Comparison of ENCODE assay signal across 8 cellular contexts in the genomic region with DNA sequence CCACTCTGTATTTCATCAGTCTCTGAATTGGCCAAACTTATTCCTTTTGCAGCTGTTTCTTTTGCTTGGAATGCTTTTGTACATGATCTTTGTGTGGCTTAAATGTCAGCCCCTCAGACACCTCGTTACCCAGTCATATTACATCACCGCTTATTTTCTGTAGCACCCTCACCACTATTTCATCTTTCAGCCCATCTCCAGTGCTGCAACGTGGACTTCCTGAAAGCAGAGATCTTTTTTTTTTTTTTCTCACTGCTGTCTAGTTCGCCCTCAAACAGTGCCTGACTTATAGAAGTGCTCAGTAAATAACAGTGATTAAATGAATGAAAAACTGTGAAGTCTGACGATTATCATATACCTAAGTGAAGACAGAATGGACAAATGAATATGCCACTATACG. TPM values are rescaled to one million over a fixed set of nuclear protein-coding genes. Genes with fewer than 3 reads are reported as not detected.
DNase-seq lines count a peak whose midpoint lies in the region; ATAC-seq and TF ChIP-seq lines count a peak whose summit lies in the region.

No MANE protein-coding gene starts in this region.

- H3K9ac ChIP-seq in NT2/D1 (ENCODE audit: insufficient read length, low read depth), result peak overlapping the region; percentile 93

- H3K9me3 ChIP-seq in DOHH2 (ENCODE audit: control insufficient read depth, insufficient read depth, low read length) (no peaks in the 10 kb centered on the region), NT2/D1 (ENCODE audit: insufficient read depth, low read length) (no peaks in the 10 kb centered on the region), ectodermal cell (ENCODE audit: control insufficient read depth, low read length) (no peaks in the 10 kb centered on the region), neuron (ENCODE audit: low read length) (no peaks in the 10 kb centered on the region)

- peaks cover 48% of the 10 kb centered on the region for H3K79me2 ChIP-seq in DOHH2 (ENCODE audit: control insufficient read depth, low read length)

- peak overlapping the region; percentile 47 for H3K27ac ChIP-seq in DOHH2 (ENCODE audit: low read depth, low read length)
- H3K27ac ChIP-seq in ectodermal cell (ENCODE audit: insufficient read depth, low read depth, low read length, poor library complexity, severe bottlenecking), result no peak overlapping the region

- H3K36me3 ChIP-seq in DOHH2 (ENCODE audit: control insufficient read depth, low read length) (peaks cover 51% of the 10 kb centered on the region), NT2/D1 (ENCODE audit: insufficient read depth, insufficient read length, low read length) (peaks cover 51% of the 10 kb centered on the region), ectodermal cell (ENCODE audit: control insufficient read depth, insufficient read depth, low read length) (no peaks in the 10 kb centered on the region), neuron (ENCODE audit: insufficient read depth, low read length) (peaks cover 21% of the 10 kb centered on the region)

- H3K27me3 ChIP-seq in DOHH2 (ENCODE audit: control insufficient read depth, low read length), result no peaks in the 10 kb centered on the region
- H3K27me3 ChIP-seq in NT2/D1 (ENCODE audit: insufficient read depth, insufficient read length), result no peaks in the 10 kb centered on the region
- H3K27me3 ChIP-seq in ectodermal cell (ENCODE audit: control insufficient read depth, insufficient read depth, low read length, poor library complexity, severe bottlenecking), result no peaks in the 10 kb centered on the region
- H3K27me3 ChIP-seq in neuron (ENCODE audit: insufficient read depth, low read length), result no peaks in the 10 kb centered on the region

- H3K4me2 ChIP-seq in DOHH2 (ENCODE audit: low read length), result peak overlapping the region; percentile 81

- no peak for TF ChIP-seq CTCF in DOHH2 (IDR thresholded peaks at IDR 0.05; ENCODE audit: low read depth, low read length, poor library complexity, severe bottlenecking)

- H3K4me3 ChIP-seq in DOHH2 (ENCODE audit: low read length), result peak overlapping the region; percentile 93
- peak overlapping the region; percentile 73 for H3K4me3 ChIP-seq in NT2/D1 (ENCODE audit: insufficient read length, low read depth)
- H3K4me3 ChIP-seq in ectodermal cell (ENCODE audit: insufficient read depth, low read depth, low read length), result peak overlapping the region; percentile 96
- H3K4me3 ChIP-seq in neuron (ENCODE audit: low read length), result peak overlapping the region; percentile 73

- no peaks in the 10 kb centered on the region for H3K9me2 ChIP-seq in DOHH2 (replicated peaks; ENCODE audit: control insufficient read depth, low read length)

- no peak overlapping the region for H2AFZ ChIP-seq in neuron (ENCODE audit: low read depth, low read length)

- 7 to 18% methylated on average over 5 to 6 of the region's 6 CpGs for WGBS in ectodermal cell, 2 experiments

- H4K20me1 ChIP-seq in DOHH2 (ENCODE audit: control insufficient read depth, insufficient read depth, low read depth, low read length), result no peaks in the 10 kb centered on the region

- no peak for ATAC-seq in GM21619 (IDR thresholded peaks at IDR 0.05; ENCODE audit: unreplicated experiment)

- no peaks in the 10 kb centered on the region for H3F3A ChIP-seq in DOHH2 (ENCODE audit: control insufficient read depth, insufficient read depth)

- H3K4me1 ChIP-seq in DOHH2 (ENCODE audit: control insufficient read depth, low read length), result peaks cover 41% of the 10 kb centered on the region
- peaks cover 2% of the 10 kb centered on the region for H3K4me1 ChIP-seq in NT2/D1 (ENCODE audit: insufficient read depth, insufficient read length)
- peaks cover 18% of the 10 kb centered on the region for H3K4me1 ChIP-seq in ectodermal cell (ENCODE audit: control insufficient read depth, insufficient read depth, low read length)
- H3K4me1 ChIP-seq in neuron (ENCODE audit: insufficient read depth, low read length), result peaks cover 17% of the 10 kb centered on the region

- DNase-seq in NT2/D1 (ENCODE audit: low read depth, low spot score), result no peak
- no peak for DNase-seq in cerebellar nuclear complex (lab: John Stamatoyannopoulos, UW)
- DNase-seq in activated effector memory CD4-positive, alpha-beta T cell treated with anti-CD3 and anti-CD28 coated beads, Interleukin-2, amount 50 U/mL, for 16 hours, result no peak
- no peak for DNase-seq in NCI-H187 treated with DMSO at 0.1 percent for 48 hours (lab: John Stamatoyannopoulos, UW)

RNA-seq across cellular contexts. Expression of gene SRA1, which starts 0.8 kb away (rescaled TPM):
- 35.1 TPM for polyA plus RNA-seq in ectodermal cell (2013, experiment 1 of 4)
- polyA plus RNA-seq in ectodermal cell (2013, experiment 2 of 4), result 35.5 TPM
- 27.0 TPM for polyA plus RNA-seq in ectodermal cell (2013, experiment 3 of 4)
- polyA plus RNA-seq in ectodermal cell (2013, experiment 4 of 4), result 31.5 TPM

RNA-seq across cellular contexts. Expression of gene APBB3, which starts 8.0 kb away (rescaled TPM):
- 34.9 TPM for polyA plus RNA-seq in ectodermal cell (2013, experiment 1 of 4)
- polyA plus RNA-seq in ectodermal cell (2013, experiment 2 of 4), result 32.8 TPM
- 26.0 TPM for polyA plus RNA-seq in ectodermal cell (2013, experiment 3 of 4)
- 33.4 TPM for polyA plus RNA-seq in ectodermal cell (2013, experiment 4 of 4)

RNA-seq across cellular contexts. Expression of gene SLC35A4, which starts 8.2 kb away (rescaled TPM):
- polyA plus RNA-seq in ectodermal cell (2013, experiment 1 of 4), result 81.5 TPM
- polyA plus RNA-seq in ectodermal cell (2013, experiment 2 of 4), result 86.6 TPM
- 56.4 TPM for polyA plus RNA-seq in ectodermal cell (2013, experiment 3 of 4)
- 60.5 TPM for polyA plus RNA-seq in ectodermal cell (2013, experiment 4 of 4)

RNA-seq across cellular contexts. Expression of gene EIF4EBP3, which starts 9.0 kb away (rescaled TPM):
- 9.0 TPM for polyA plus RNA-seq in ectodermal cell (2013, experiment 1 of 4)
- polyA plus RNA-seq in ectodermal cell (2013, experiment 2 of 4), result 8.9 TPM
- 3.9 TPM for polyA plus RNA-seq in ectodermal cell (2013, experiment 3 of 4)
- 8.0 TPM for polyA plus RNA-seq in ectodermal cell (2013, experiment 4 of 4)
